ENCODE assay signal across 25 cellular contexts in genomic region chr5:145470382-145470979, GRCh38.
"Had no signal": no experiment of that assay in that cellular context is flagged by ENCODE, and none has a peak within 500 bp of the region (broad histone marks: within the 10 kb centered on the region; RNA-seq: fewer than 3 reads in every experiment).

No MANE protein-coding gene starts in this region.

- H3K36me3 Mint-ChIP-seq: memory B cell, natural killer cell had no signal

- H3K27me3 ChIP-seq: foreskin keratinocyte, gastroesophageal sphincter, heart left ventricle, hepatocyte, neutrophil, right atrium auricular region, thyroid gland, vagina had no signal

- H3K4me1 Mint-ChIP-seq: memory B cell; natural killer cell; stimulated activated naive CD8-positive, alpha-beta T cell treated with anti-CD3 and anti-CD28 coated beads, Interleukin-15, amount 100 ng/mL, for 72 hours had no signal

- DNase-seq: cortex of kidney; effector memory CD8-positive, alpha-beta T cell; foreskin keratinocyte; heart left ventricle; kidney; natural killer cell; stimulated activated CD4-positive, alpha-beta T cell treated with anti-CD3 and anti-CD28 coated beads, Interleukin-12 subunit alpha, Interleukin-12 subunit beta, amount 100 ng/mL, for 4 hours; stimulated activated CD4-positive, alpha-beta T cell treated with anti-CD3 and anti-CD28 coated beads, Interleukin-1b, Interleukin-23, amount 100 ng/mL, for 48 hours; stimulated activated CD4-positive, alpha-beta T cell treated with anti-CD3 and anti-CD28 coated beads, Interleukin-4, amount 100 ng/mL, for 1 hour; stimulated activated CD8-positive, alpha-beta memory T cell treated with anti-CD3 and anti-CD28 coated beads, Interleukin-4, amount 100 ng/mL, for 48 hours; stimulated activated naive CD4-positive, alpha-beta T cell; stimulated activated naive CD8-positive, alpha-beta T cell treated with anti-CD3 and anti-CD28 coated beads, Interleukin-15, amount 100 ng/mL, for 72 hours; thyroid gland; trophoblast cell had no signal

- H3K27ac Mint-ChIP-seq: effector memory CD8-positive, alpha-beta T cell; memory B cell; natural killer cell; progenitor cell of endocrine pancreas; stimulated activated naive CD8-positive, alpha-beta T cell treated with anti-CD3 and anti-CD28 coated beads, Interleukin-15, amount 100 ng/mL, for 72 hours had no signal

- H3K4me1 ChIP-seq: foreskin keratinocyte, gastroesophageal sphincter, right atrium auricular region, thyroid gland had no signal

- H3K27ac ChIP-seq: foreskin keratinocyte, gastroesophageal sphincter, heart left ventricle, hepatocyte, neutrophil, parathyroid adenoma, right atrium auricular region, thyroid gland, vagina had no signal

- H3K36me3 ChIP-seq: gastroesophageal sphincter, heart left ventricle, neutrophil, right atrium auricular region, thyroid gland, vagina had no signal

- H3K4me3 ChIP-seq: gastroesophageal sphincter, heart left ventricle, hepatocyte, lung, right atrium auricular region, smooth muscle cell, thyroid gland, vagina had no signal

- H3K27me3 Mint-ChIP-seq: effector memory CD8-positive, alpha-beta T cell; memory B cell; progenitor cell of endocrine pancreas; stimulated activated naive CD8-positive, alpha-beta T cell treated with anti-CD3 and anti-CD28 coated beads, Interleukin-15, amount 100 ng/mL, for 72 hours had no signal

- H3K9me3 Mint-ChIP-seq: memory B cell, neural crest cell had no signal

- FAIRE-seq: kidney had no signal

- H3K4me3 Mint-ChIP-seq: effector memory CD8-positive, alpha-beta T cell; memory B cell; natural killer cell; neural crest cell; stimulated activated naive CD8-positive, alpha-beta T cell treated with anti-CD3 and anti-CD28 coated beads, Interleukin-15, amount 100 ng/mL, for 72 hours had no signal

- H3K9me3 ChIP-seq: gastroesophageal sphincter, heart left ventricle, neutrophil, right atrium auricular region, thyroid gland, vagina had no signal
